ENCODE assay signal across 18 cellular contexts in the genomic region with DNA sequence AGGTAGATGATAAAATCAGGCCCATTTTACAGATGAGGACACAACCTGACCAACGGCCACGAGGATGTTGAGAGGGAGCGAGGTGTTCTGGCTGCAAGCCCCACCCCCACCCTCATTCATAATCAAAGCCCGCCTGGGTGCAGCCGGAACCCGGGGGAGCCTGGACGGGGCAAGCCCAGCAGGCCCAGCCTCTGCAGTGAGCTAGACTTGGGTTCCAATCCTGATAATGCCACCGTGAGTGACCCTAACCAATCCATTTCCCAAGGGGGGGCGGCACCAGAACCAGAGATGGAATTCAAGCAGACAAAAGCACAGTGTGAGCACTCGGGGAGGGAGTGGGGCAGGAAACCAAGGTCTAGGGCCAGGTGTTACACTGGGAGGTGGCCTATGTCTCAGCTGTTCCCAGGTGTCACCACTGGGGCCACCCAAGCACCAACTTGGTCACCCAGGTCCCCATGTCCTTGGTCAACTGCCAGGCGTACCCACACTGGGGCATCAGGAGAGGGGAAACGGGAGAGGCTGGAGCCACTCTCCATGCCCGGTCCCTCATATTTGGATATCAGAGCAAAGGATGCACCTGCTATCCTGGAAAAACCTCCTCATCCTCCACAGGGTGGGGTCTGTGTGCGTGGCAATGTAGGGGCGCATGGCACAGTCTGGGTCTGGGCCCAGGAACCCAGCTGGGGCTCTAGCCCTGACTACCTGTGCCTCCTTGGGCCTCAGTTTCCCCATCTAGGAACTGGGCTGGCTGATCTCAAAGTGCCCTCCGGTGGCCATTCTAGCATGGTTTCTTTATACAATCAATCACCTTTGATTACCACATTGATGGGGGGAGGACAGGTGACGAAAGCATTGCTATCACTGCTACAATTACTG. TPM values are rescaled to one million over a fixed set of nuclear protein-coding genes. Genes with fewer than 3 reads are reported as not detected.
DNase-seq lines count a peak whose midpoint lies in the region; TF ChIP-seq lines count a peak whose summit lies in the region.
"Had no signal": no experiment of that assay in that cellular context is flagged by ENCODE, and none has a peak within 500 bp of the region (broad histone marks: within the 10 kb centered on the region; RNA-seq: fewer than 3 reads in every experiment).

No MANE protein-coding gene starts in this region.

- H3K23me2 ChIP-seq in H9 (ENCODE audit: insufficient read length, low read depth, low read length, poor library complexity, severe bottlenecking): no peaks in the 10 kb centered on the region

- no peak overlapping the region for H3K23ac ChIP-seq in H9 (ENCODE audit: insufficient read length, low read depth, low read length)

- H3K4me2 ChIP-seq in H9 (ENCODE audit: insufficient read depth, insufficient read length, low read length): no peak overlapping the region

- H4K5ac ChIP-seq in H9 (ENCODE audit: insufficient read length, low read depth, low read length): no peak overlapping the region

- H4K20me1 ChIP-seq in H9 (ENCODE audit: control insufficient read depth, insufficient read depth, insufficient read length): no peaks in the 10 kb centered on the region

- H4K91ac ChIP-seq in H9 (ENCODE audit: insufficient read length, low read depth, low read length): no peak overlapping the region

- H3K27ac ChIP-seq in H9 (ENCODE audit: insufficient read length, low read depth, low read length) (no peak overlapping the region), adrenal gland (peak overlapping the region in 2 of 5 donors; percentile 8 to 46)
- H3K27ac ChIP-seq: epithelial cell of prostate, heart right ventricle, left ventricle myocardium inferior, SJSA1 had no signal

- H3K36me3 Mint-ChIP-seq in H9 (ENCODE audit: insufficient read depth in 1 of 3, low read depth in 3 of 3): no peaks in the 10 kb centered on the region
- H3K36me3 Mint-ChIP-seq: brain had no signal

- no peak for TF ChIP-seq POLR2A in adrenal gland (IDR thresholded peaks at IDR 0.05)

- no peak overlapping the region for H3K9ac ChIP-seq in H9 (ENCODE audit: extremely low read depth, insufficient read length, low read length)

- no peaks in the 10 kb centered on the region for H3K79me1 ChIP-seq in H9 (ENCODE audit: insufficient read depth, low read depth, low read length, poor library complexity, severe bottlenecking)

- DNase-seq in NCI-H1417 (lab: John Stamatoyannopoulos, UW): peak in 2 of 3 experiments; percentile 12 to 27
- no peak for DNase-seq in NCI-H1417 treated with DMSO at 0.1 percent for 48 hours (lab: John Stamatoyannopoulos, UW)
- peak; percentile 45 for DNase-seq in H9
- DNase-seq in adrenal gland: peak in 4 of 7 donors; percentile 14 to 55 (median 23)
- peak; percentile 83 for DNase-seq in mesenteric fat pad (ENCODE audit: low spot score)
- DNase-seq in stimulated activated CD4-positive, alpha-beta T cell treated with anti-CD3 and anti-CD28 coated beads, Interleukin-4, amount 100 ng/mL, for 24 hours: no peak
- DNase-seq in effector CD8-positive, alpha-beta T cell (lab: John Stamatoyannopoulos, UW): no peak
- DNase-seq in NCI-H446 (lab: John Stamatoyannopoulos, UW): no peak
- DNase-seq: 8988T, COR-L47, heart right ventricle, left ventricle myocardium inferior, NCI-H146, nephron progenitor cell had no signal

- no peak overlapping the region for H2BK15ac ChIP-seq in H9 (ENCODE audit: low read depth, low read length)

- H3K4me1 Mint-ChIP-seq in H9: peaks cover 13 to 17% of the 10 kb centered on the region in 2 experiments
- H3K4me1 Mint-ChIP-seq: nephron progenitor cell had no signal

- H3K56ac ChIP-seq in H9 (ENCODE audit: insufficient read length, low read depth, low read length): no peak overlapping the region

- no CpG with 5 or more reads among the region's 17 CpGs for WGBS in H9 (ENCODE audit: extremely low coverage, insufficient read length, low lambda C conversion rate)
- 75 to 84% (median 79%) methylated on average over 11 to 17 of the region's 17 CpGs for WGBS in adrenal gland, 4 donors

- H3K27ac Mint-ChIP-seq in H9: no peak overlapping the region; a peak in 1 of 7 replicates
- H3K27ac Mint-ChIP-seq: nephron progenitor cell had no signal

- H3K9me3 Mint-ChIP-seq in H9: no peaks in the 10 kb centered on the region; a peak in 1 of 5 replicates
- H3K9me3 Mint-ChIP-seq: brain, nephron progenitor cell had no signal

- H3K36me3 ChIP-seq in adrenal gland (replicated peaks in 1 of 2): no peaks in the 10 kb centered on the region
- H3K36me3 ChIP-seq: left ventricle myocardium inferior, SJSA1 had no signal

- no peak overlapping the region for H3K14ac ChIP-seq in H9 (ENCODE audit: insufficient read depth, low read length)

- no peak overlapping the region for H3K4me3 ChIP-seq in adrenal gland
- H3K4me3 ChIP-seq: heart right ventricle, left ventricle myocardium inferior, SJSA1, tibial nerve had no signal

- H2BK12ac ChIP-seq in H9 (ENCODE audit: insufficient read length, low read depth, low read length): no peak overlapping the region

- no peaks in the 10 kb centered on the region for H3K79me2 ChIP-seq in H9 (ENCODE audit: insufficient read depth, low read length)

- H3T11ph ChIP-seq in H9 (ENCODE audit: low read length): no peak overlapping the region

- H3K27me3 Mint-ChIP-seq in H9 (ENCODE audit: low read depth): no peaks in the 10 kb centered on the region
- H3K27me3 Mint-ChIP-seq: brain had no signal

- H2AFZ ChIP-seq in H9 (ENCODE audit: low read length): no peak overlapping the region

- H3K18ac ChIP-seq in H9 (ENCODE audit: insufficient read length, low read depth, low read length): no peak overlapping the region

- H3K4me1 ChIP-seq in H9 (ENCODE audit: insufficient read depth, low read length) (no peaks in the 10 kb centered on the region), adrenal gland (replicated peaks in 1 of 2) (peaks cover 0 to 20% of the 10 kb centered on the region in 2 donors)
- H3K4me1 ChIP-seq: SJSA1 had no signal

- H4K8ac ChIP-seq in H9 (replicated peaks; ENCODE audit: insufficient read length, low read depth, low read length): no peak overlapping the region

- H2BK120ac ChIP-seq in H9 (ENCODE audit: low read depth, low read length, poor library complexity, severe bottlenecking): no peak overlapping the region

- no peak overlapping the region for H2AK5ac ChIP-seq in H9 (ENCODE audit: insufficient read length, low read length)

- H3K4me3 Mint-ChIP-seq in H9: no peak overlapping the region
- H3K4me3 Mint-ChIP-seq: brain, nephron progenitor cell had no signal

- H2BK5ac ChIP-seq in H9 (ENCODE audit: insufficient read length, low read length): no peak overlapping the region

- H2BK20ac ChIP-seq in H9 (ENCODE audit: low read depth, low read length, poor library complexity, severe bottlenecking): no peak overlapping the region

- TF ChIP-seq CTCF in H9 (conservative IDR thresholded peaks at IDR 0.05) (peak; percentile 49; the same call in 2 of the 3 replicates), adrenal gland (IDR thresholded peaks at IDR 0.05) (peak in 1 of 6 experiments; percentile 16)

- H3K27me3 ChIP-seq in H9 (ENCODE audit: insufficient read depth, low read length) (no peaks in the 10 kb centered on the region), adrenal gland (no peaks in the 10 kb centered on the region)
- H3K27me3 ChIP-seq: heart right ventricle, SJSA1, tibial nerve had no signal

- H3K4ac ChIP-seq in H9 (ENCODE audit: low read depth, low read length): no peak overlapping the region

- intact Hi-C loops in adrenal gland (cut with DNase I): loop anchor here (5.0 to 10.0 kb wide), 3 partner anchors 55 to 347 kb away; no protein-coding TSS in a partner anchor

- H3K9me3 ChIP-seq in H9 (ENCODE audit: control insufficient read depth, low read depth, low read length) (no peaks in the 10 kb centered on the region), adrenal gland (replicated peaks in 1 of 3) (no peaks in the 10 kb centered on the region)
- H3K9me3 ChIP-seq: heart right ventricle, left ventricle myocardium inferior, SJSA1, tibial nerve had no signal

RNA-seq across cellular contexts. Expression of gene FAM222A, which starts 58.4 kb away (rescaled TPM):
- total RNA-seq in H9 (2021) (2.8 and 3.2 TPM in 2 replicates), adrenal gland (10 to 100 TPM; 15.2 to 57.8 (median 27.1) TPM), mesenteric fat pad (2.7 TPM)
- 10 to 100 TPM in 2 of 3 donors, 1 to 10 TPM in 1; 9.2 to 36.7 (median 11.7) TPM for polyA plus RNA-seq in adrenal gland

Comparison
In these comparisons a context has a peak if more than half of its experiments do, and no peak if none do; other contexts are left out.
1. DNase-seq: peak in NCI-H1417 (2 of 3), H9 (single experiment), adrenal gland (4 of 7) and mesenteric fat pad (single experiment); none in NCI-H1417 treated with DMSO at 0.1 percent for 48 hours (single experiment), stimulated activated CD4-positive, alpha-beta T cell treated with anti-CD3 and anti-CD28 coated beads, Interleukin-4, amount 100 ng/mL, for 24 hours (single experiment), effector CD8-positive, alpha-beta T cell (single experiment) and NCI-H446 (0 of 2).